ENCODE assay signal across 5 cellular contexts in the genomic region with DNA sequence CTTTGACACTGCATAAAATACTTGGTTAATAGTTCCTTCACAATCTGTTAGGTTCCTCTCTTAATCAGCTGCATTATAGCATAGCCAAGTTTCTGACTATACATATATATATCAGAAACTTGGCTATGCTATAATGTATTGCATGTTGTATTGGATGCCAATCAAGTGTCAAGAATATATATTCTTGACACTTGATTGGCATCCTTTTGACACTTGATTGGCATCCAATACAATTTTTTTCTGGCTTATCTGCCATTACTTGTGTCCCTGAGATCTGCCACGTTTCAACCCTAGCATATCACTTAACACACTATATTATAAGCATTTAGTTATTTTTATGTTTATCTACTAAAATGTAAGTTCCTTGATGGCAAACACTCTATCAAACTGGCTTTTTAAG.
"Had no signal": no experiment of that assay in that cellular context is flagged by ENCODE, and none has a peak within 500 bp of the region (broad histone marks: within the 10 kb centered on the region; RNA-seq: fewer than 3 reads in every experiment).

No MANE protein-coding gene starts in this region.

- H3K4me3 ChIP-seq: K562 had no signal

- DNase-seq: IMR-90, KBM-7, KG1 had no signal

- H3K27ac ChIP-seq: HL-60 had no signal
